ENCODE assay signal across 1 cellular context in genomic region chr7:73622527-73622908, GRCh38.
TF ChIP-seq lines count a peak whose summit lies in the region.

No MANE protein-coding gene starts in this region.

TF ChIP-seq in GM23338, 12 proteins besides CTCF, POLR2A, EP300 and RAD21:
- TF ChIP-seq ETS1 (IDR thresholded peaks at IDR 0.05), result no peak
- TF ChIP-seq NANOG (IDR thresholded peaks at IDR 0.05; ENCODE audit: borderline replicate concordance), result no peak
- no peak for TF ChIP-seq ZNF114 (CRISPR knock-in tag; IDR thresholded peaks at IDR 0.05)
- TF ChIP-seq EZH2 (IDR thresholded peaks at IDR 0.05; ENCODE audit: low read depth, unreplicated experiment), result no peak
- no peak for TF ChIP-seq EZH2phosphoT487 (IDR thresholded peaks at IDR 0.05; ENCODE audit: unreplicated experiment)
- no peak for TF ChIP-seq JUNB (IDR thresholded peaks at IDR 0.05; ENCODE audit: unreplicated experiment)
- no peak for TF ChIP-seq ZNF462 (CRISPR knock-in tag; IDR thresholded peaks at IDR 0.05)
